ENCODE assay signal across 1 cellular context in the genomic region with DNA sequence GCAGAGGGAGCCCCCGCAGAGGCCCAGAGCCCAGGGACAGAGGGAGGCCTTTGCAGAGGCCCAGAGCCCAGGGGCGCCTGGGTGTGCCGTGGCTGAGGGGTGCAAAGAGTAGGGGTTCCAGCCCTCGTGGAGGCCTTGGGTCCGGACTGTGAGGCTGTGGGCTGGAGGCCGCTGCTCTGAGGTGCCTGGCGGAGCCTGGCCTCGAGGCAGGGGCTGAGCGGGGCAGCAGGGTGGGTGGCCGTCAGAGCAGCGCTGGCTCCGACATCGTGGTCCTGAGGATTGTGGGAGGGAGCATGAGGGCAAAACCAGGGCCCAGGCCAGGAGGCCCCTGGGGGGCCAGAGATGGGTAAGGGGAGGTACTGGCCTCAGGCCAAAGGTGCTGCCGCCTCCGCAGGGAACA.
TF ChIP-seq lines count a peak whose summit lies in the region.

No MANE protein-coding gene starts in this region.

TF ChIP-seq in K562, 482 proteins besides CTCF, POLR2A, EP300 and RAD21:
- TF ChIP-seq HDAC6 (IDR thresholded peaks at IDR 0.05; ENCODE audit: low read depth, low read length), result no peak
- TF ChIP-seq POLR2G (IDR thresholded peaks at IDR 0.05; ENCODE audit: low read depth, low read length), result peak; percentile 13; the same call in 1 of the 2 replicates
